In the genomic region with DNA sequence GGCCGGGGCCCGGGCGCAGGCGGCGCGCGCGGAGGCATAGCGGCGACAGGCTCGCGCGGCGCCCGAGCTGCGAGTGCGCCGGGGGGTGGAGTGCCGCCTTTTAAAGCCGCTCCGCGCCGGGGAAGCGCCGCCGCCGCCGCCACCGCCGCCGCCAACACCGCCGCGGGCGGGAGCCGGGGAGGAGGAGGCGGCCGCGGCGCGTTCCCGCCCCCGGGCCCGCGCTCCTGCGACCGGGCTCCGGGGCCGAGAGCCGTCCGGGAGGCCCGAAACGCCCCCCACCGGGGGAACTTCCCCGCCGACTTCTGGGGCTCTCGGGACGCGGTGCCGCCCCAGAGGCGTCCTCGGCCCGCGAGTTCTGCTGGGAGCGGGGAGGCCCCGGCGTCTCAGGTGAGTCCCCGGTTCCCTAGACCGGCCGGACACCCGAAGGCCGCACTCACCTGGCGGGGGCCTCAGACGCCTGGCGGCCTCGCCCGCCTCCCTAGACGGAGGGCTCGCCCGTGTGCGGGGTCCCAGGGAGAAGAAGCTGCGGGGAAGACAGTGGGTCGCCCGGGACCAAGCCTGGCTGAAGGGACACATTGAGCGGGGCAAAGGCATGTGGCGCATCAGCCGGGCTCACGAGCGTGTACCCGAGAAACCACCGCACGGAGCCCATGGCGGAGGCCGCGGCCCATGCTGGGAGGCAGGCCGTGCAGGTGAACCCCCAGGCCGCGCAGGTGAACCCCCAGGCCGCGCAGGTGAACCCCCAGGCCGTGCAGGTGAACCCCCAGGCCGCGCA, we compare ENCODE assay signal across 8 cellular contexts. TPM values are rescaled to one million over a fixed set of nuclear protein-coding genes. Genes with fewer than 3 reads are reported as not detected.
DNase-seq lines count a peak whose midpoint lies in the region; ATAC-seq and TF ChIP-seq lines count a peak whose summit lies in the region.

A gene (minus strand): TSS at position 75 of the 775 bp plus-strand sequence. CDS start 37 bp downstream, at position 38.

- 41 to 73% methylated on average over 3 to 48 of the region's 103 CpGs for WGBS in upper lobe of left lung, 2 donors

- peak within 1 kb of the TSS; percentile 50 for H3K4me3 Mint-ChIP-seq in chondrocyte (ENCODE audit: unreplicated experiment)

- H3K9me3 Mint-ChIP-seq in chondrocyte (ENCODE audit: low read depth), result no peaks in the 10 kb centered on the region

- H3K36me3 Mint-ChIP-seq in chondrocyte (ENCODE audit: low read depth), result no peaks in the 10 kb centered on the region

- H3K27me3 Mint-ChIP-seq in chondrocyte (ENCODE audit: low read depth), result peaks cover 41% of the 10 kb centered on the region

- no peak for TF ChIP-seq POLR2A in upper lobe of left lung (IDR thresholded peaks at IDR 0.05)

- H3K4me1 Mint-ChIP-seq in chondrocyte (ENCODE audit: low read depth), result peaks cover 2% of the 10 kb centered on the region

- H3K36me3 ChIP-seq in lower lobe of right lung, result no peaks in the 10 kb centered on the region
- no peaks in the 10 kb centered on the region for H3K36me3 ChIP-seq in upper lobe of left lung

- no peak for TF ChIP-seq EP300 in upper lobe of left lung (IDR thresholded peaks at IDR 0.05)

- DNase-seq in AG20443 (ENCODE audit: low spot score), result peak; percentile 69
- peak; percentile 92 for DNase-seq in HEK293T (ENCODE audit: extremely low spot score)
- DNase-seq in chondrocyte (ENCODE audit: low spot score), result no peak
- no peak for DNase-seq in lower lobe of right lung
- DNase-seq in upper lobe of left lung, result peak in 1 of 2 donors; percentile 89
- DNase-seq in activated CD4-positive, CD25-positive, alpha-beta regulatory T cell (lab: John Stamatoyannopoulos, UW), result no peak

- H3K27me3 ChIP-seq in lower lobe of right lung (ENCODE audit: low read depth) (peaks cover 23% of the 10 kb centered on the region), upper lobe of left lung (peaks cover 0 to 12% (median 3%) of the 10 kb centered on the region in 4 donors)

- intact Hi-C loops in lower lobe of right lung (cut with DNase I), result no loop called here

- H3K27ac ChIP-seq in lower lobe of right lung (no peak within 1 kb of the TSS), upper lobe of left lung (peak within 1 kb of the TSS in 1 of 4 donors; percentile 19)

- POLR2A ChIA-PET in HEK293T (lab: Yijun Ruan, JAX), result interaction anchor here (0.6 to 1.0 kb wide), 2 partner anchors 14 to 234 kb away, joined by 3 to 4 read pairs; a partner anchor contains a TSS

- no peak within 1 kb of the TSS for H3K27ac Mint-ChIP-seq in chondrocyte (ENCODE audit: unreplicated experiment)

- H3K4me1 ChIP-seq in lower lobe of right lung, result no peaks in the 10 kb centered on the region
- peaks cover 0 to 21% (median 5%) of the 10 kb centered on the region in 4 donors for H3K4me1 ChIP-seq in upper lobe of left lung

- CTCF ChIA-PET in HEK293T (lab: Yijun Ruan, JAX), result interaction anchor here (1.9 kb wide), 1 partner anchor 12 kb away, joined by 8 read pairs; no protein-coding TSS in a partner anchor

- no peak for TF ChIP-seq CTCF in chondrocyte (IDR thresholded peaks at IDR 0.05)
- no peak for TF ChIP-seq CTCF in lower lobe of right lung (IDR thresholded peaks at IDR 0.05)
- no peak for TF ChIP-seq CTCF in upper lobe of left lung (IDR thresholded peaks at IDR 0.05)

- peak within 1 kb of the TSS; percentile 40 for H3K4me3 ChIP-seq in lower lobe of right lung
- peak within 1 kb of the TSS in 3 of 4 donors; percentile 42 to 49 (median 43) for H3K4me3 ChIP-seq in upper lobe of left lung

- H3K9me3 ChIP-seq in lower lobe of right lung, result no peaks in the 10 kb centered on the region
- H3K9me3 ChIP-seq in upper lobe of left lung, result no peaks in the 10 kb centered on the region

- ATAC-seq in lower lobe of right lung (peak; percentile 29 to 49), upper lobe of left lung (ENCODE audit: low FRiP score in 2 of 2) (peak in 1 of 2 donors; percentile 68), GM18517 (IDR thresholded peaks at IDR 0.05; ENCODE audit: unreplicated experiment) (no peak), HG02642 (IDR thresholded peaks at IDR 0.05; ENCODE audit: poor library complexity, unreplicated experiment) (no peak)

TF ChIP-seq in HEK293T, 16 proteins besides CTCF, POLR2A, EP300 and RAD21:
- peak; percentile 72 for TF ChIP-seq L3MBTL2 (conservative IDR thresholded peaks at IDR 0.05)
- TF ChIP-seq ARNT (IDR thresholded peaks at IDR 0.05), result peak; percentile 14; the same call in 1 of the 2 replicates
- no peak for TF ChIP-seq LEF1 (IDR thresholded peaks at IDR 0.05; ENCODE audit: borderline replicate concordance)
- no peak for TF ChIP-seq CTBP1 (IDR thresholded peaks at IDR 0.05; ENCODE audit: borderline replicate concordance)
- TF ChIP-seq FOXK2 (IDR thresholded peaks at IDR 0.05), result no peak
- TF ChIP-seq FOXA1 (IDR thresholded peaks at IDR 0.05), result no peak
- no peak for TF ChIP-seq TARDBP (IDR thresholded peaks at IDR 0.05)
- TF ChIP-seq, protein P1, sequence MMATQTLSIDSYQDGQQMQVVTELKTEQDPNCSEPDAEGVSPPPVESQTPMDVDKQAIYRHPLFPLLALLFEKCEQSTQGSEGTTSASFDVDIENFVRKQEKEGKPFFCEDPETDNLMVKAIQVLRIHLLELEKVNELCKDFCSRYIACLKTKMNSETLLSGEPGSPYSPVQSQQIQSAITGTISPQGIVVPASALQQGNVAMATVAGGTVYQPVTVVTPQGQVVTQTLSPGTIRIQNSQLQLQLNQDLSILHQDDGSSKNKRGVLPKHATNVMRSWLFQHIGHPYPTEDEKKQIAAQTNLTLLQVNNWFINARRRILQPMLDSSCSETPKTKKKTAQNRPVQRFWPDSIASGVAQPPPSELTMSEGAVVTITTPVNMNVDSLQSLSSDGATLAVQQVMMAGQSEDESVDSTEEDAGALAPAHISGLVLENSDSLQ (IDR thresholded peaks at IDR 0.05), result no peak
- TF ChIP-seq FOXM1 (IDR thresholded peaks at IDR 0.05; ENCODE audit: borderline replicate concordance), result peak; percentile 42; the same call in 1 of the 2 replicates

RNA-seq across cellular contexts. Expression of the gene that starts here (rescaled TPM):
- 0.40 to 2.0 TPM (median 1.4 TPM) in 3 replicates for total RNA-seq in chondrocyte
- total RNA-seq in lower lobe of right lung, result 12.3 TPM
- 10 to 100 TPM in 1 of 6 donors, 1 to 10 TPM in 5; 3.1 to 24.4 (median 5.5) TPM for total RNA-seq in upper lobe of left lung

Comparison
In these comparisons a context has a peak if more than half of its experiments do, and no peak if none do; other contexts are left out.
1. DNase-seq: peak in AG20443 (single experiment) and HEK293T (single experiment); none in chondrocyte (single experiment), lower lobe of right lung (single experiment) and activated CD4-positive, CD25-positive, alpha-beta regulatory T cell (0 of 4).
2. ATAC-seq: peak in lower lobe of right lung (2 of 2); none in GM18517 (single experiment) and HG02642 (single experiment).